Comparison of ENCODE assay signal across 18 cellular contexts in genomic region chr16:80285089-80285488, GRCh38.
DNase-seq lines count a peak whose midpoint lies in the region; ATAC-seq, FAIRE-seq and TF ChIP-seq lines count a peak whose summit lies in the region.
"Had no signal": no experiment of that assay in that cellular context is flagged by ENCODE, and none has a peak within 500 bp of the region (broad histone marks: within the 10 kb centered on the region; RNA-seq: fewer than 3 reads in every experiment).

No MANE protein-coding gene starts in this region.

- TF ChIP-seq CTCF in hepatocyte (IDR thresholded peaks at IDR 0.05; ENCODE audit: poor library complexity) (no peak), HepG2 (CRISPR knock-in tag; IDR thresholded peaks at IDR 0.05) (no peak)

- WGBS in hepatocyte (ENCODE audit: low lambda C conversion rate, missing lambda C conversion rate): 73% methylated on average over 2 of the region's 2 CpGs
- WGBS in HepG2 (ENCODE audit: low lambda C conversion rate): 22% methylated on average over 2 of the region's 2 CpGs

- FAIRE-seq in HepG2 (lab: Jason Lieb, UNC): no peak

- H3K79me2 ChIP-seq in ACC112 (ENCODE audit: control insufficient read depth, insufficient read depth, low read length, unreplicated experiment) (no peaks in the 10 kb centered on the region), hepatocyte (no peaks in the 10 kb centered on the region), HepG2 (ENCODE audit: insufficient read depth, low read length) (no peaks in the 10 kb centered on the region)

- H3K27ac ChIP-seq in ACC112 (ENCODE audit: low read depth, low read length) (peak overlapping the region; percentile 39), hepatocyte (peak overlapping the region; percentile 4), HepG2 (ENCODE audit: extremely low read length, insufficient read depth, low read length) (no peak overlapping the region)
- H3K27ac ChIP-seq: ascending aorta, lower lobe of right lung, Peyer's patch had no signal

- TF ChIP-seq POLR2A in HepG2 (IDR thresholded peaks at IDR 0.05; ENCODE audit: insufficient read depth in 1 of 2, low read depth in 2 of 2, low read length in 2 of 2): no peak

- DNase-seq in HS-27A (ENCODE audit: low read depth): peak; percentile 52
- peak; percentile 64 for DNase-seq in amniotic stem cell (lab: John Stamatoyannopoulos, UW)
- DNase-seq in hepatocyte (ENCODE audit: low spot score): peak; percentile 39
- DNase-seq in HepG2 (ENCODE audit: low spot score): no peak
- DNase-seq in Ammon's horn (ENCODE audit: low spot score): no peak
- no peak for DNase-seq in NCI-H1092 treated with DMSO at 0.1 percent for 48 hours (lab: John Stamatoyannopoulos, UW)
- DNase-seq: activated CD4-positive, alpha-beta T cell treated with anti-CD3 and anti-CD28 coated beads, Interleukin-2, amount 50 U/mL, for 48 hours; DMS 273 treated with DMSO at 0.1 percent for 48 hours; effector memory CD4-positive, alpha-beta T cell; hypothalamus; lower lobe of right lung; NCI-H1436 treated with DMSO at 0.1 percent for 48 hours; NCI-H524 treated with DMSO at 0.1 percent for 48 hours; Peyer's patch; stimulated activated CD4-positive, alpha-beta T cell treated with anti-CD3 and anti-CD28 coated beads, Interleukin-12 subunit alpha, Interleukin-12 subunit beta, amount 100 ng/mL, for 4 hours had no signal

- H3K27me3 ChIP-seq in ACC112 (ENCODE audit: insufficient read depth, low read length): no peaks in the 10 kb centered on the region
- H3K27me3 ChIP-seq in hepatocyte: no peaks in the 10 kb centered on the region
- H3K27me3 ChIP-seq in HepG2 (ENCODE audit: control insufficient read depth in 1 of 2, insufficient read depth in 2 of 2, low read length in 2 of 2): no peaks in the 10 kb centered on the region
- H3K27me3 ChIP-seq: ascending aorta, Peyer's patch had no signal

- CTCF ChIA-PET in HepG2 (lab: Yijun Ruan, JAX; ENCODE audit: low intra/inter-chr PET ratio, low total read pairs): no interaction called here

- TF ChIP-seq EP300 in HepG2 (IDR thresholded peaks at IDR 0.05; ENCODE audit: low read depth in 2 of 2, low read length in 2 of 2) (no peak), HepG2 (CRISPR knock-in tag; IDR thresholded peaks at IDR 0.05; ENCODE audit: borderline replicate concordance) (no peak)

- ATAC-seq in HepG2 (no peak), GM19324 (IDR thresholded peaks at IDR 0.05; ENCODE audit: low FRiP score, unreplicated experiment) (no peak)
- ATAC-seq: lower lobe of right lung had no signal

- BruUV-seq in HepG2 (replicated peaks; lab: Mats Ljungman, UMichigan): no TSS peak

- peak overlapping the region; percentile 17 for H2AFZ ChIP-seq in ACC112 (ENCODE audit: low read length, unreplicated experiment)
- no peak overlapping the region for H2AFZ ChIP-seq in hepatocyte
- no peak overlapping the region for H2AFZ ChIP-seq in HepG2 (ENCODE audit: low read length)

- H3K4me1 ChIP-seq in ACC112 (ENCODE audit: control insufficient read depth, insufficient read depth, low read length, unreplicated experiment): peaks cover 28% of the 10 kb centered on the region
- H3K4me1 ChIP-seq in hepatocyte (ENCODE audit: insufficient read depth): no peaks in the 10 kb centered on the region
- no peaks in the 10 kb centered on the region for H3K4me1 ChIP-seq in HepG2 (ENCODE audit: insufficient read depth, low read length)
- H3K4me1 ChIP-seq: lower lobe of right lung, Peyer's patch had no signal

- no peaks in the 10 kb centered on the region for H3K36me3 ChIP-seq in ACC112 (ENCODE audit: insufficient read depth, low read length)
- no peaks in the 10 kb centered on the region for H3K36me3 ChIP-seq in hepatocyte (replicated peaks; ENCODE audit: insufficient read depth, low read depth)
- no peaks in the 10 kb centered on the region for H3K36me3 ChIP-seq in HepG2 (replicated peaks in 1 of 2; ENCODE audit: control insufficient read depth in 1 of 2, insufficient read depth in 2 of 2, low read length in 2 of 2)
- H3K36me3 ChIP-seq: ascending aorta, lower lobe of right lung, Peyer's patch had no signal

- H3K9me2 ChIP-seq in hepatocyte (replicated peaks; ENCODE audit: insufficient read depth): no peaks in the 10 kb centered on the region

- H4K20me1 ChIP-seq in hepatocyte (ENCODE audit: insufficient read depth, poor library complexity, severe bottlenecking) (no peaks in the 10 kb centered on the region), HepG2 (ENCODE audit: insufficient read depth, low read length) (no peaks in the 10 kb centered on the region)

- no peak overlapping the region for H3K4me3 ChIP-seq in ACC112 (ENCODE audit: low read depth, low read length)
- no peak overlapping the region for H3K4me3 ChIP-seq in hepatocyte
- H3K4me3 ChIP-seq in HepG2 (replicated peaks in 1 of 3; ENCODE audit: insufficient read depth in 1 of 3, low read depth in 2 of 3, low read length in 3 of 3): no peak overlapping the region
- H3K4me3 ChIP-seq: ascending aorta, lower lobe of right lung, Peyer's patch had no signal

- no peak overlapping the region for H3K9ac ChIP-seq in HepG2 (ENCODE audit: insufficient read depth, low read depth, low read length)

- POLR2A ChIA-PET in HepG2 (lab: Yijun Ruan, JAX): no interaction called here

- in situ Hi-C loops in HepG2 (cut with HindIII; ENCODE audit: extremely low pct_ligation_motif_present, low pct_unique_long_range_greater_than_20kb): no loop called here

- H3K9me3 ChIP-seq in hepatocyte (ENCODE audit: low read depth) (no peaks in the 10 kb centered on the region), HepG2 (ENCODE audit: low read length) (no peaks in the 10 kb centered on the region)
- H3K9me3 ChIP-seq: ascending aorta, lower lobe of right lung, Peyer's patch had no signal

- intact Hi-C loops in HepG2 (cut with micrococcal nuclease; ENCODE audit: unreplicated experiment): no loop called here

- no peak for TF ChIP-seq RAD21 in HepG2 (CRISPR knock-in tag; IDR thresholded peaks at IDR 0.05)

- no peak overlapping the region for H3K4me2 ChIP-seq in hepatocyte
- H3K4me2 ChIP-seq in HepG2 (ENCODE audit: low read depth, low read length): no peak overlapping the region

TF ChIP-seq in HepG2, 621 proteins besides CTCF, POLR2A, EP300 and RAD21:
- TF ChIP-seq ZNF761 (CRISPR knock-in tag; conservative IDR thresholded peaks at IDR 0.05) (no peak), ZNF354B (CRISPR knock-in tag; IDR thresholded peaks at IDR 0.05) (no peak), MAZ (IDR thresholded peaks at IDR 0.05; ENCODE audit: borderline replicate concordance, low read depth, low read length) (no peak), MAZ (CRISPR knock-in tag; IDR thresholded peaks at IDR 0.05; ENCODE audit: low read depth) (no peak), ZSCAN21 (CRISPR knock-in tag; IDR thresholded peaks at IDR 0.05; ENCODE audit: borderline replicate concordance) (no peak), TIGD3 (CRISPR knock-in tag; IDR thresholded peaks at IDR 0.05; ENCODE audit: borderline replicate concordance) (no peak), ZNF24 (IDR thresholded peaks at IDR 0.05) (no peak), HNRNPH1 (optimal IDR thresholded peaks at IDR 0.05; ENCODE audit: low read depth, low read length) (no peak), MATR3 (CRISPR knock-in tag; IDR thresholded peaks at IDR 0.05) (no peak), ZNF468 (CRISPR knock-in tag; IDR thresholded peaks at IDR 0.05) (no peak), AKAP8 (CRISPR knock-in tag; IDR thresholded peaks at IDR 0.05) (no peak), ZNF12 (CRISPR knock-in tag; IDR thresholded peaks at IDR 0.05) (no peak), ZNF543 (CRISPR knock-in tag; IDR thresholded peaks at IDR 0.05) (no peak)
- TF ChIP-seq, protein P1, sequence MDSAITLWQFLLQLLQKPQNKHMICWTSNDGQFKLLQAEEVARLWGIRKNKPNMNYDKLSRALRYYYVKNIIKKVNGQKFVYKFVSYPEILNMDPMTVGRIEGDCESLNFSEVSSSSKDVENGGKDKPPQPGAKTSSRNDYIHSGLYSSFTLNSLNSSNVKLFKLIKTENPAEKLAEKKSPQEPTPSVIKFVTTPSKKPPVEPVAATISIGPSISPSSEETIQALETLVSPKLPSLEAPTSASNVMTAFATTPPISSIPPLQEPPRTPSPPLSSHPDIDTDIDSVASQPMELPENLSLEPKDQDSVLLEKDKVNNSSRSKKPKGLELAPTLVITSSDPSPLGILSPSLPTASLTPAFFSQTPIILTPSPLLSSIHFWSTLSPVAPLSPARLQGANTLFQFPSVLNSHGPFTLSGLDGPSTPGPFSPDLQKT (CRISPR knock-in tag; IDR thresholded peaks at IDR 0.05; ENCODE audit: borderline replicate concordance): no peak
- TF ChIP-seq, protein P2, sequence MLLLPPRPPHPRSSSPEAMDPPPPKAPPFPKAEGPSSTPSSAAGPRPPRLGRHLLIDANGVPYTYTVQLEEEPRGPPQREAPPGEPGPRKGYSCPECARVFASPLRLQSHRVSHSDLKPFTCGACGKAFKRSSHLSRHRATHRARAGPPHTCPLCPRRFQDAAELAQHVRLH (CRISPR knock-in tag; IDR thresholded peaks at IDR 0.05; ENCODE audit: borderline replicate concordance, low read depth): no peak

Comparison
In these comparisons a context has a peak if more than half of its experiments do, and no peak if none do; other contexts are left out.
1. DNase-seq: peak in HS-27A (single experiment), amniotic stem cell (single experiment) and hepatocyte (single experiment); none in HepG2 (single experiment), Ammon's horn (single experiment) and NCI-H1092 treated with DMSO at 0.1 percent for 48 hours (single experiment).